In the genomic region with DNA sequence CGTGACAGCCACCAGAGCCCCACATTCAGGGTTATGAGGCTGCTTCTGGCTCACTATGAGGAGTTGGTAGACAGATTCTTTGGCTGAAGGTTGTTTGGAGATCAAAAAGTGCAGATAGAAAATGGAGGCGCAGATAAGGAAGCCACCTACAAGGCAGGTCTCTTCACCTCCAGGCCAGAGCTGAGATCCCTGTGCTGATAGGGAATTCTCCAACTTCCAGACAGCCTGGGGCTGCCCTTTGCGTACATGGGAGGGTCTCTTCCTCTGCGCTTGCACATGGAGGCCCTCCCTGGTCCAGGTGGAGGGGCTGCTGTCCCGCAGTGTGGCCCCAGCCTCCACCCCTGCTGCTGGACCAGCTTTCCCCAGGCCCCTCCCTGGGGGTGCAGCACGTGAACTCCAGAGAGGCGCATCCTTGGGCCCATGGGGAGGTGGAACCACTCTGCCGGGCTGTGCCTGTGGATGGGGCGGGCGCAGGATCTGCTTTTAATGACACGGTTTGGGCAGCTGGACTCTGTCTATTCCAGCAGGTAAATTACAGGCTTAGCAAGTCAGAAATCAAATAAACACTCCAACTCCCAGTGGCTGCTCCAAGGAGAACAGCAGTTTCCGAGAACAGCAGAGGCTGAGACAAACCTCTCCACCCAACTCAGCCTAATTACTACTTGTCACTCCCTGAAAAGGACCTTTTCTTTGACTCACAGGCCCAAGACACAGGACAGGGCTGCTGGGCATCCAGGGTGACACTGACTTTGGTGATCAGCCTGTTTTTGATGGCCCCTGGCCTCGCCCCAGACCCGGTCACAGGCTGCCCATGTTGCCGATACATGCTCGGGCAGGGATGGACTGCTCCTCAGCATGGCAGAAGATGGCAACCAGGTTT, we compare ENCODE assay signal across 20 cellular contexts. TPM values are rescaled to one million over a fixed set of nuclear protein-coding genes. Genes with fewer than 3 reads are reported as not detected.
DNase-seq lines count a peak whose midpoint lies in the region; ATAC-seq and TF ChIP-seq lines count a peak whose summit lies in the region.
"Had no signal": no experiment of that assay in that cellular context is flagged by ENCODE, and none has a peak within 500 bp of the region (broad histone marks: within the 10 kb centered on the region; RNA-seq: fewer than 3 reads in every experiment).

No MANE protein-coding gene starts in this region.

- H3K27ac Mint-ChIP-seq in stimulated activated naive B cell treated with anti-CD40 and anti-IgM and Interleukin-4, amounts not matched to agents 10 μg/mL and 1 μg/mL and 100 μg/mL, for 72 hours: peak overlapping the region; percentile 25
- H3K27ac Mint-ChIP-seq in CD8-positive, alpha-beta T cell: no peak overlapping the region
- H3K27ac Mint-ChIP-seq: B cell; CD4-positive, CD25-positive, alpha-beta regulatory T cell had no signal

- no peaks in the 10 kb centered on the region for H3K27me3 Mint-ChIP-seq in stimulated activated naive B cell treated with anti-CD40 and anti-IgM and Interleukin-4, amounts not matched to agents 10 μg/mL and 1 μg/mL and 100 μg/mL, for 72 hours
- H3K27me3 Mint-ChIP-seq in CD8-positive, alpha-beta T cell (ENCODE audit: low read depth): no peaks in the 10 kb centered on the region
- H3K27me3 Mint-ChIP-seq: B cell; CD4-positive, CD25-positive, alpha-beta regulatory T cell had no signal

- peaks cover 41% of the 10 kb centered on the region for H3K36me3 ChIP-seq in CD8-positive, alpha-beta T cell (ENCODE audit: insufficient read depth, low read length)

- H3K4me3 ChIP-seq in CD8-positive, alpha-beta T cell (ENCODE audit: low read depth, low read length): no peak overlapping the region
- H3K4me3 ChIP-seq: GM23248, K562 had no signal

- no peaks in the 10 kb centered on the region for H3K27me3 ChIP-seq in CD8-positive, alpha-beta T cell (ENCODE audit: insufficient read depth, low read length)

- peaks cover 26 to 61% of the 10 kb centered on the region in 2 donors for H3K36me3 Mint-ChIP-seq in stimulated activated naive B cell treated with anti-CD40 and anti-IgM and Interleukin-4, amounts not matched to agents 10 μg/mL and 1 μg/mL and 100 μg/mL, for 72 hours
- peaks cover 79% of the 10 kb centered on the region for H3K36me3 Mint-ChIP-seq in CD8-positive, alpha-beta T cell

- POLR2A ChIA-PET in CD8-positive, alpha-beta T cell (lab: Charles Lee): interaction anchor here (0.6 kb wide), 1 partner anchor 591 kb away, joined by 3 read pairs; no protein-coding TSS in a partner anchor

- no peaks in the 10 kb centered on the region for H3K4me1 ChIP-seq in CD8-positive, alpha-beta T cell (ENCODE audit: insufficient read depth, low read length)

- CTCF ChIA-PET in CD8-positive, alpha-beta T cell (lab: Charles Lee): no interaction called here

- H3K9me3 Mint-ChIP-seq in stimulated activated naive B cell treated with anti-CD40 and anti-IgM and Interleukin-4, amounts not matched to agents 10 μg/mL and 1 μg/mL and 100 μg/mL, for 72 hours: no peaks in the 10 kb centered on the region
- H3K9me3 Mint-ChIP-seq in CD8-positive, alpha-beta T cell: no peaks in the 10 kb centered on the region
- H3K9me3 Mint-ChIP-seq: CD4-positive, CD25-positive, alpha-beta regulatory T cell had no signal

- DNase-seq in NCI-H748 (lab: John Stamatoyannopoulos, UW; ENCODE audit: unreplicated experiment): peak; percentile 64
- DNase-seq in NCI-H748 treated with DMSO at 0.1 percent for 48 hours (lab: John Stamatoyannopoulos, UW): no peak
- peak; percentile 92 for DNase-seq in NCI-H2227 (lab: John Stamatoyannopoulos, UW; ENCODE audit: unreplicated experiment)
- peak; percentile 67 for DNase-seq in islet precursor cell
- DNase-seq in stimulated activated naive B cell treated with anti-CD40 and anti-IgM and Interleukin-4, amounts not matched to agents 10 μg/mL and 1 μg/mL and 100 μg/mL, for 72 hours: no peak
- no peak for DNase-seq in activated CD8-positive, alpha-beta memory T cell treated with anti-CD3 and anti-CD28 coated beads for 24 hours
- DNase-seq in CD8-positive, alpha-beta T cell: no peak
- DNase-seq: CD4-positive, CD25-positive, alpha-beta regulatory T cell; GM23248; HCEC 1CT; MV-4-11; NCI-H1436 treated with DMSO at 0.1 percent for 48 hours; NCI-H226; NCI-H526 treated with DMSO at 0.1 percent for 48 hours; OCI-M1; RPMI8226 had no signal

- no peaks in the 10 kb centered on the region for H3K9me3 ChIP-seq in CD8-positive, alpha-beta T cell (ENCODE audit: low read length)

- ATAC-seq in stimulated activated naive B cell treated with anti-CD40 and anti-IgM and Interleukin-4, amounts not matched to agents 10 μg/mL and 1 μg/mL and 100 μg/mL, for 72 hours (replicated peaks): no peak
- no peak for ATAC-seq in GM19035 (IDR thresholded peaks at IDR 0.05; ENCODE audit: unreplicated experiment)
- no peak for ATAC-seq in CD8-positive, alpha-beta T cell
- ATAC-seq: K562 had no signal

- TF ChIP-seq CTCF in CD8-positive, alpha-beta T cell (IDR thresholded peaks at IDR 0.05): no peak

- no peak overlapping the region for H3K27ac ChIP-seq in CD8-positive, alpha-beta T cell (ENCODE audit: low read depth, low read length)
- H3K27ac ChIP-seq: 22Rv1, GM23248 had no signal

- intact Hi-C loops in CD8-positive, alpha-beta T cell (cut with DNase I, micrococcal nuclease): no loop called here

- no peaks in the 10 kb centered on the region for H3K4me1 Mint-ChIP-seq in stimulated activated naive B cell treated with anti-CD40 and anti-IgM and Interleukin-4, amounts not matched to agents 10 μg/mL and 1 μg/mL and 100 μg/mL, for 72 hours
- no peaks in the 10 kb centered on the region for H3K4me1 Mint-ChIP-seq in CD8-positive, alpha-beta T cell (ENCODE audit: low read depth)
- H3K4me1 Mint-ChIP-seq: B cell had no signal

- H3K4me3 Mint-ChIP-seq in stimulated activated naive B cell treated with anti-CD40 and anti-IgM and Interleukin-4, amounts not matched to agents 10 μg/mL and 1 μg/mL and 100 μg/mL, for 72 hours: no peak overlapping the region
- no peak overlapping the region for H3K4me3 Mint-ChIP-seq in CD8-positive, alpha-beta T cell
- H3K4me3 Mint-ChIP-seq: B cell; CD4-positive, CD25-positive, alpha-beta regulatory T cell had no signal

RNA-seq across cellular contexts. Expression of gene OXCT2, which starts 12.4 kb away (rescaled TPM):
- total RNA-seq in CD8-positive, alpha-beta T cell: under 1 TPM; 0.83 to 0.95 TPM
- total RNA-seq: CD4-positive, CD25-positive, alpha-beta regulatory T cell had no signal

RNA-seq across cellular contexts. Expression of gene PPIE, which starts 20.1 kb away (rescaled TPM):
- 10 to 100 TPM; 43.6 to 46.7 TPM for total RNA-seq in CD8-positive, alpha-beta T cell

RNA-seq across cellular contexts. Expression of gene BMP8B, which starts 29.9 kb away (rescaled TPM):
- under 1 TPM; 0.19 to 0.24 TPM for total RNA-seq in CD8-positive, alpha-beta T cell
- total RNA-seq: GM23248 had no signal

Comparison
In these comparisons a context has a peak if more than half of its experiments do, and no peak if none do; other contexts are left out.
1. DNase-seq: peak in NCI-H748 (single experiment), NCI-H2227 (single experiment) and islet precursor cell (single experiment); none in NCI-H748 treated with DMSO at 0.1 percent for 48 hours (single experiment), stimulated activated naive B cell treated with anti-CD40 and anti-IgM and Interleukin-4, amounts not matched to agents 10 μg/mL and 1 μg/mL and 100 μg/mL, for 72 hours (single experiment), activated CD8-positive, alpha-beta memory T cell treated with anti-CD3 and anti-CD28 coated beads for 24 hours (single experiment) and CD8-positive, alpha-beta T cell (0 of 7).